Comparison of ENCODE assay signal across 21 cellular contexts in the genomic region with DNA sequence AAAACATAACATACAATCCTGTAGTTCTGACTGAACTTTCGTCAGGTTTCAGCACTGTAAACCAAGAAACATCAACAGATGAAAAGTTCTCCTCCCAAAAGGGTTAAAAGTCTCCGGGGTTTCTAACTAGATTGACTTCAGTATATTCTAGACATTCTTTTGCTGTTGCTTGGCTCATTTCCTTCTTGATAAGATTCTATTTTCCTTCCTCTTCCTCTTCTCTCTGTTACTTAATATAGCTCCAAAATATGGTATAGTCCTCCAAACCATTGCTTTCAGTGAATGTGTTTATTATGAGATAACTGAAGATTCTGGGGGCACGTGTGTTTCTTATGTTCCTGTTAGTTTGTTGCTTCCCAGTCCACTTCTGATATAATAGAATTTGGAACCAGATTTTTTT. TPM values are rescaled to one million over a fixed set of nuclear protein-coding genes. Genes with fewer than 3 reads are reported as not detected.
DNase-seq lines count a peak whose midpoint lies in the region; ATAC-seq, FAIRE-seq and TF ChIP-seq lines count a peak whose summit lies in the region.
"Had no signal": no experiment of that assay in that cellular context is flagged by ENCODE, and none has a peak within 500 bp of the region (broad histone marks: within the 10 kb centered on the region; RNA-seq: fewer than 3 reads in every experiment).

No MANE protein-coding gene starts in this region.

- no peak for ATAC-seq in HepG2
- ATAC-seq in GM18505 (IDR thresholded peaks at IDR 0.05; ENCODE audit: unreplicated experiment), result no peak
- ATAC-seq: Right ventricle myocardium inferior; stimulated activated memory B cell treated with anti-CD40 and anti-IgM and Interleukin-4, amounts not matched to agents 10 μg/mL and 1 μg/mL and 100 μg/mL, for 72 hours had no signal

- peak overlapping the region; percentile 53 for H3K4me2 ChIP-seq in BLaER1
- no peak overlapping the region for H3K4me2 ChIP-seq in H9 (ENCODE audit: insufficient read depth, insufficient read length, low read length)
- no peak overlapping the region for H3K4me2 ChIP-seq in HepG2 (ENCODE audit: low read depth, low read length)

- no peaks in the 10 kb centered on the region for H3K79me1 ChIP-seq in H9 (ENCODE audit: insufficient read depth, low read depth, low read length, poor library complexity, severe bottlenecking)

- WGBS in H9 (ENCODE audit: extremely low coverage, insufficient read length, low lambda C conversion rate), result no CpG with 5 or more reads among the region's 3 CpGs
- 70% methylated on average over 3 of the region's 3 CpGs for WGBS in HepG2 (ENCODE audit: low lambda C conversion rate)
- 55% methylated on average over 3 of the region's 3 CpGs for WGBS in prostate gland

- in situ Hi-C loops in HepG2 (cut with HindIII; ENCODE audit: extremely low pct_ligation_motif_present, low pct_unique_long_range_greater_than_20kb), result no loop called here

- H3K27ac ChIP-seq in BLaER1, result peak overlapping the region; percentile 39; the same call in 1 of the 2 replicates
- H3K27ac ChIP-seq in H9 (ENCODE audit: insufficient read length, low read depth, low read length), result no peak overlapping the region
- no peak overlapping the region for H3K27ac ChIP-seq in HepG2 (ENCODE audit: extremely low read length, insufficient read depth, low read length)
- H3K27ac ChIP-seq in prostate gland, result no peak overlapping the region
- H3K27ac ChIP-seq: ascending aorta, HL-60 had no signal

- no peak overlapping the region for H2BK15ac ChIP-seq in H9 (ENCODE audit: low read depth, low read length)

- H3K27me3 ChIP-seq in BLaER1 (no peaks in the 10 kb centered on the region), H9 (ENCODE audit: insufficient read depth, low read length) (no peaks in the 10 kb centered on the region), HepG2 (ENCODE audit: control insufficient read depth in 1 of 2, insufficient read depth in 2 of 2, low read length in 2 of 2) (no peaks in the 10 kb centered on the region), prostate gland (replicated peaks; ENCODE audit: insufficient read depth) (no peaks in the 10 kb centered on the region)
- H3K27me3 ChIP-seq: ascending aorta had no signal

- H3K4me3 ChIP-seq in BLaER1 (no peak overlapping the region), HepG2 (replicated peaks in 1 of 3; ENCODE audit: insufficient read depth in 1 of 3, low read depth in 2 of 3, low read length in 3 of 3) (no peak overlapping the region), prostate gland (no peak overlapping the region)
- H3K4me3 ChIP-seq: ascending aorta, lung had no signal

- CTCF ChIA-PET in HepG2 (lab: Yijun Ruan, JAX; ENCODE audit: low intra/inter-chr PET ratio, low total read pairs), result no interaction called here

- H4K20me1 ChIP-seq in BLaER1 (no peaks in the 10 kb centered on the region), H9 (ENCODE audit: control insufficient read depth, insufficient read depth, insufficient read length) (no peaks in the 10 kb centered on the region), HepG2 (ENCODE audit: insufficient read depth, low read length) (no peaks in the 10 kb centered on the region)

- H2BK5ac ChIP-seq in H9 (ENCODE audit: insufficient read length, low read length), result no peak overlapping the region

- H3K4me1 Mint-ChIP-seq in H9, result peaks cover 60 to 68% of the 10 kb centered on the region in 2 experiments
- H3K4me1 Mint-ChIP-seq: activated CD4-positive, alpha-beta memory T cell treated with anti-CD3 and anti-CD28 coated beads, Interleukin-2, amount 10 ng/mL, durations not matched to agents 7 days and 5 days; activated naive CD4-positive, alpha-beta T cell treated with anti-CD3 and anti-CD28 coated beads, Interleukin-2, amount 10 ng/mL, durations not matched to agents 7 days and 5 days had no signal

- H3K4ac ChIP-seq in H9 (ENCODE audit: low read depth, low read length), result no peak overlapping the region

- H3K4me1 ChIP-seq in BLaER1, result peaks cover 19% of the 10 kb centered on the region
- H3K4me1 ChIP-seq in H9 (ENCODE audit: insufficient read depth, low read length), result peaks cover 7% of the 10 kb centered on the region
- H3K4me1 ChIP-seq in HepG2 (ENCODE audit: insufficient read depth, low read length), result peaks cover 6% of the 10 kb centered on the region
- no peaks in the 10 kb centered on the region for H3K4me1 ChIP-seq in prostate gland (replicated peaks)
- H3K4me1 ChIP-seq: ascending aorta had no signal

- H3K23ac ChIP-seq in H9 (ENCODE audit: insufficient read length, low read depth, low read length), result no peak overlapping the region

- no peaks in the 10 kb centered on the region for H3K23me2 ChIP-seq in H9 (ENCODE audit: insufficient read length, low read depth, low read length, poor library complexity, severe bottlenecking)

- no peak overlapping the region for H3K18ac ChIP-seq in H9 (ENCODE audit: insufficient read length, low read depth, low read length)

- no peak overlapping the region for H4K5ac ChIP-seq in H9 (ENCODE audit: insufficient read length, low read depth, low read length)

- no peak overlapping the region for H4K91ac ChIP-seq in H9 (ENCODE audit: insufficient read length, low read depth, low read length)

- H3K36me3 ChIP-seq in BLaER1 (no peaks in the 10 kb centered on the region), HepG2 (replicated peaks in 1 of 2; ENCODE audit: control insufficient read depth in 1 of 2, insufficient read depth in 2 of 2, low read length in 2 of 2) (no peaks in the 10 kb centered on the region), prostate gland (no peaks in the 10 kb centered on the region)
- H3K36me3 ChIP-seq: ascending aorta had no signal

- H3K9me3 ChIP-seq in BLaER1, result no peaks in the 10 kb centered on the region
- H3K9me3 ChIP-seq in H9 (ENCODE audit: control insufficient read depth, low read depth, low read length), result no peaks in the 10 kb centered on the region
- H3K9me3 ChIP-seq in HepG2 (ENCODE audit: low read length), result no peaks in the 10 kb centered on the region
- H3K9me3 ChIP-seq in prostate gland, result no peaks in the 10 kb centered on the region
- H3K9me3 ChIP-seq: ascending aorta had no signal

- H3K9me3 Mint-ChIP-seq in H9, result no peaks in the 10 kb centered on the region
- H3K9me3 Mint-ChIP-seq: activated CD4-positive, alpha-beta memory T cell treated with anti-CD3 and anti-CD28 coated beads, Interleukin-2, amount 10 ng/mL, durations not matched to agents 7 days and 5 days; activated naive CD4-positive, alpha-beta T cell treated with anti-CD3 and anti-CD28 coated beads, Interleukin-2, amount 10 ng/mL, durations not matched to agents 7 days and 5 days; activated T-cell treated with anti-CD3 and anti-CD28 coated beads, Interleukin-2, amount 50 U/mL, for 24 hours; stimulated activated memory B cell treated with anti-CD40 and anti-IgM and Interleukin-4, amounts not matched to agents 10 μg/mL and 1 μg/mL and 100 μg/mL, for 72 hours had no signal

- peak overlapping the region in 2 of 3 experiments; percentile 71 to 88; a peak in 4 of 7 replicates for H3K27ac Mint-ChIP-seq in H9
- H3K27ac Mint-ChIP-seq: activated CD4-positive, alpha-beta memory T cell treated with anti-CD3 and anti-CD28 coated beads, Interleukin-2, amount 10 ng/mL, durations not matched to agents 7 days and 5 days; activated naive CD4-positive, alpha-beta T cell treated with anti-CD3 and anti-CD28 coated beads, Interleukin-2, amount 10 ng/mL, durations not matched to agents 7 days and 5 days; activated T-cell treated with anti-CD3 and anti-CD28 coated beads, Interleukin-2, amount 50 U/mL, for 24 hours had no signal

- H4K8ac ChIP-seq in H9 (replicated peaks; ENCODE audit: insufficient read length, low read depth, low read length), result no peak overlapping the region

- BruUV-seq in HepG2 (replicated peaks; lab: Mats Ljungman, UMichigan), result no TSS peak

- H3K4me3 Mint-ChIP-seq in H9, result no peak overlapping the region; a peak in 1 of 5 replicates
- H3K4me3 Mint-ChIP-seq: activated CD4-positive, alpha-beta memory T cell treated with anti-CD3 and anti-CD28 coated beads, Interleukin-2, amount 10 ng/mL, durations not matched to agents 7 days and 5 days; activated naive CD4-positive, alpha-beta T cell treated with anti-CD3 and anti-CD28 coated beads, Interleukin-2, amount 10 ng/mL, durations not matched to agents 7 days and 5 days; activated T-cell treated with anti-CD3 and anti-CD28 coated beads, Interleukin-2, amount 50 U/mL, for 24 hours; stimulated activated memory B cell treated with anti-CD40 and anti-IgM and Interleukin-4, amounts not matched to agents 10 μg/mL and 1 μg/mL and 100 μg/mL, for 72 hours had no signal

- H2BK120ac ChIP-seq in H9 (ENCODE audit: low read depth, low read length, poor library complexity, severe bottlenecking), result no peak overlapping the region

- H3K79me2 ChIP-seq in H9 (ENCODE audit: insufficient read depth, low read length) (no peaks in the 10 kb centered on the region), HepG2 (ENCODE audit: insufficient read depth, low read length) (no peaks in the 10 kb centered on the region)

- TF ChIP-seq EP300 in HepG2 (IDR thresholded peaks at IDR 0.05; ENCODE audit: low read depth in 2 of 2, low read length in 2 of 2), result no peak
- no peak for TF ChIP-seq EP300 in HepG2 (CRISPR knock-in tag; IDR thresholded peaks at IDR 0.05; ENCODE audit: borderline replicate concordance)

- no peak for TF ChIP-seq POLR2A in HepG2 (IDR thresholded peaks at IDR 0.05; ENCODE audit: insufficient read depth in 1 of 2, low read depth in 2 of 2, low read length in 2 of 2)
- no peak for TF ChIP-seq POLR2A in prostate gland (IDR thresholded peaks at IDR 0.05)
- no peak for TF ChIP-seq POLR2A in GM18505 (IDR thresholded peaks at IDR 0.05; ENCODE audit: borderline replicate concordance, extremely low read depth, insufficient read depth, insufficient read length)

- intact Hi-C loops in HepG2 (cut with micrococcal nuclease; ENCODE audit: unreplicated experiment) (loop anchor here (2.0 kb wide), 1 partner anchor 15 kb away; no protein-coding TSS in a partner anchor), prostate gland (cut with DNase I) (no loop called here)

- H3K14ac ChIP-seq in H9 (ENCODE audit: insufficient read depth, low read length), result no peak overlapping the region

- no peaks in the 10 kb centered on the region; a peak in 1 of 7 replicates for H3K36me3 Mint-ChIP-seq in H9 (ENCODE audit: insufficient read depth in 1 of 3, low read depth in 3 of 3)
- H3K36me3 Mint-ChIP-seq: activated naive CD4-positive, alpha-beta T cell treated with anti-CD3 and anti-CD28 coated beads, Interleukin-2, amount 10 ng/mL, durations not matched to agents 7 days and 5 days; stimulated activated memory B cell treated with anti-CD40 and anti-IgM and Interleukin-4, amounts not matched to agents 10 μg/mL and 1 μg/mL and 100 μg/mL, for 72 hours had no signal

- no peak for TF ChIP-seq RAD21 in HepG2 (CRISPR knock-in tag; IDR thresholded peaks at IDR 0.05)

- no peak overlapping the region for H3K56ac ChIP-seq in H9 (ENCODE audit: insufficient read length, low read depth, low read length)

- H2BK20ac ChIP-seq in H9 (ENCODE audit: low read depth, low read length, poor library complexity, severe bottlenecking), result no peak overlapping the region

- no peak overlapping the region for H2AK5ac ChIP-seq in H9 (ENCODE audit: insufficient read length, low read length)

- TF ChIP-seq CTCF in H9 (conservative IDR thresholded peaks at IDR 0.05) (no peak), HepG2 (CRISPR knock-in tag; IDR thresholded peaks at IDR 0.05) (no peak), prostate gland (IDR thresholded peaks at IDR 0.05) (no peak)

- no peak overlapping the region for H2BK12ac ChIP-seq in H9 (ENCODE audit: insufficient read length, low read depth, low read length)

- H3T11ph ChIP-seq in H9 (ENCODE audit: low read length), result no peak overlapping the region

- H2AFZ ChIP-seq in H9 (ENCODE audit: low read length) (no peak overlapping the region), HepG2 (ENCODE audit: low read length) (no peak overlapping the region)

- H3K27me3 Mint-ChIP-seq in H9 (ENCODE audit: low read depth), result no peaks in the 10 kb centered on the region

- FAIRE-seq in TTC549 (lab: Jason Lieb, UNC) (peak; percentile 79), HepG2 (lab: Jason Lieb, UNC) (no peak)
- FAIRE-seq: colon, islet of Langerhans had no signal

- POLR2A ChIA-PET in HepG2 (lab: Yijun Ruan, JAX), result no interaction called here

- H3K9ac ChIP-seq in BLaER1 (no peak overlapping the region), H9 (ENCODE audit: extremely low read depth, insufficient read length, low read length) (no peak overlapping the region), HepG2 (ENCODE audit: insufficient read depth, low read depth, low read length) (no peak overlapping the region)

- no peak for DNase-seq in H9
- DNase-seq in HepG2 (ENCODE audit: low spot score), result no peak
- DNase-seq in prostate gland (ENCODE audit: low spot score), result no peak
- DNase-seq in NCI-H2029 treated with DMSO at 0.1 percent for 48 hours (lab: John Stamatoyannopoulos, UW), result no peak
- DNase-seq in KG1 (lab: John Stamatoyannopoulos, UW), result no peak
- DNase-seq: activated CD4-positive, alpha-beta memory T cell treated with anti-CD3 and anti-CD28 coated beads, Interleukin-2, amount 10 ng/mL, durations not matched to agents 7 days and 5 days; activated naive CD4-positive, alpha-beta T cell treated with anti-CD3 and anti-CD28 coated beads, Interleukin-2, amount 10 ng/mL, durations not matched to agents 7 days and 5 days; activated T-cell treated with anti-CD3 and anti-CD28 coated beads, Interleukin-2, amount 50 U/mL, for 24 hours; NCI-H1092; NCI-H2081 treated with DMSO at 0.1 percent for 48 hours; NCI-H510A had no signal

RNA-seq across cellular contexts. Expression of a gene that starts 46.4 kb away (rescaled TPM):
- total RNA-seq in H9 (2021) (34.6 and 37.9 TPM in 2 replicates), HepG2 (2016; rRNA removed; fragmentation: Illumina TruSeq; extraction: Trizol) (45.9 and 49.6 TPM in 2 replicates), prostate gland (10 to 100 TPM; 34.3 to 41.8 TPM)
- total RNA-seq in HepG2 (2016; cell fraction: cytosol; rRNA removed; fragmentation: Illumina TruSeq; extraction: Trizol; ENCODE audit: low read depth), result 9.3 and 11.7 TPM in 2 replicates
- total RNA-seq in HepG2 (2016; cell fraction: insoluble cytoplasmic fraction; rRNA removed; fragmentation: Illumina TruSeq; extraction: Trizol), result 46.7 and 48.9 TPM in 2 replicates
- 17.7 and 20.9 TPM in 2 replicates for total RNA-seq in HepG2 (2016; cell fraction: membrane; rRNA removed; fragmentation: Illumina TruSeq; extraction: Trizol)
- total RNA-seq in HepG2 (2016; cell fraction: nucleus; rRNA removed; fragmentation: Illumina TruSeq; extraction: Trizol), result 85.1 and 105 TPM in 2 replicates
- polyA plus RNA-seq in HepG2 (2011; rRNA removed), result 38.9 and 53.2 TPM in 2 replicates
- polyA plus RNA-seq in HepG2 (2011; cell fraction: cytosol; rRNA removed), result 15.2 and 25.2 TPM in 2 replicates
- polyA plus RNA-seq in HepG2 (2011; cell fraction: nucleus; rRNA removed), result 42.0 and 43.8 TPM in 2 replicates
- polyA plus RNA-seq in HepG2 (2012), result 42.7 and 67.4 TPM in 2 replicates
- 3.1 and 3.5 TPM in 2 replicates for polyA plus RNA-seq in HepG2 (2016; cell fraction: cytosol; fragmentation: Illumina TruSeq; extraction: Trizol; ENCODE audit: low read depth)
- 44.4 and 45.5 TPM in 2 replicates for polyA plus RNA-seq in HepG2 (2016; cell fraction: insoluble cytoplasmic fraction; fragmentation: Illumina TruSeq; extraction: Trizol; ENCODE audit: low read depth)
- 8.1 and 8.9 TPM in 2 replicates for polyA plus RNA-seq in HepG2 (2016; cell fraction: membrane; fragmentation: Illumina TruSeq; extraction: Trizol; ENCODE audit: low read depth)
- 91.5 and 93.7 TPM in 2 replicates for polyA plus RNA-seq in HepG2 (2016; cell fraction: nucleus; fragmentation: Illumina TruSeq; extraction: Trizol; ENCODE audit: insufficient read depth, low read depth)
- 4.5 and 18.5 TPM in 2 replicates for polyA minus RNA-seq in HepG2 (2011; rRNA and poly(A)+ RNA removed; ENCODE audit: low replicate concordance)
- polyA minus RNA-seq in HepG2 (2011; cell fraction: cytosol; rRNA and poly(A)+ RNA removed), result 40.5 and 40.9 TPM in 2 replicates
- polyA minus RNA-seq in HepG2 (2011; cell fraction: nucleus; rRNA and poly(A)+ RNA removed), result 370 and 413 TPM in 2 replicates
